ENCODE assay signal across 9 cellular contexts in the genomic region with DNA sequence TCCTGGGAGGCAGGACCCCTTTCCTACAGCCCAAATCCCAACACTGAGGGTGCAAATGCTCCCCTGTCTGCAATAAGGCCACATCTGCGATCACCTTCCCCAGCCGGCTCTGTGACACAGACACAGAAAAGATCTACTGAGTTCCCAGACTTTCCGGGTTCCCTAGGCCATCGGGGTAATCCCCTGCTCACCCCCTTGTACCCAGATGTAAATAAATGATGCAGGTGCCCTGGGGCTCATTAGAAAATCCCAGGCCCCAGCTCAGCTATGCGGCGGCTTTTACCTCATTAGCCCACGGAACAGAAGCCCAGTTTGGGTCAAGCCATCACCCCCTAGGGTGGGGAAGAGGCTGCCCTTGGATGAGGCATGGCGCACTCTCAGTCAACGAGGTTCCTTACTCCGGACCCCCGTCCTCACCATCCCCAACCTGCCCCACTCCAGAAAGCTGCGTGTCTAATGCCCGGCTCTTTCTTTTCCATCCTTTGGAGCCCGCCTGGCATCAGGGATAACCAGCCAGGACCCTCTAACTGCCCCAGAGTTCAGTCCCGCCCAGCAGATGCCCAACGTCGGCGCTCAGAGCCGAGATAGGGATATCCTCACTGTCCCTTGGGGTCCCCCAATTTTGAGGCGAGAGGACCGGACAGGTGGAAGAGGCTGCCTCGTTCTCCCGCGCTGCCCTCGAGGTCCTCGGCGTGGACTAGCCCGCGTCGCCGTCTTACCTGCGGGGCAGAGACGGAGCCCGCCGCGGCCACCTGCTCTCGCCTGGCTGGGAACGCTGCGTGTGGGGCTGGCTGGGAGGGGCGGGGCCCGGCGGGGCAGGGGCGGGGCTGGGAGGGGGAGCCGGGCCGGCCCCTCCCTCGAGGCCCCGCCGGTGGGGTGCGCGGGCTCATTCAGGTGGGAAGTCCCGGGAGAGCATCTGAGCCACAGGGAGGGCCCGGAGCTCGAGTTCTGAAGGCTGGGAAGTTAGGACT. TPM values are rescaled to one million over a fixed set of nuclear protein-coding genes. Genes with fewer than 3 reads are reported as not detected.
DNase-seq lines count a peak whose midpoint lies in the region; ATAC-seq, FAIRE-seq and TF ChIP-seq lines count a peak whose summit lies in the region.
"Had no signal": no experiment of that assay in that cellular context is flagged by ENCODE, and none has a peak within 500 bp of the region (broad histone marks: within the 10 kb centered on the region; RNA-seq: fewer than 3 reads in every experiment).

A gene with protein sequence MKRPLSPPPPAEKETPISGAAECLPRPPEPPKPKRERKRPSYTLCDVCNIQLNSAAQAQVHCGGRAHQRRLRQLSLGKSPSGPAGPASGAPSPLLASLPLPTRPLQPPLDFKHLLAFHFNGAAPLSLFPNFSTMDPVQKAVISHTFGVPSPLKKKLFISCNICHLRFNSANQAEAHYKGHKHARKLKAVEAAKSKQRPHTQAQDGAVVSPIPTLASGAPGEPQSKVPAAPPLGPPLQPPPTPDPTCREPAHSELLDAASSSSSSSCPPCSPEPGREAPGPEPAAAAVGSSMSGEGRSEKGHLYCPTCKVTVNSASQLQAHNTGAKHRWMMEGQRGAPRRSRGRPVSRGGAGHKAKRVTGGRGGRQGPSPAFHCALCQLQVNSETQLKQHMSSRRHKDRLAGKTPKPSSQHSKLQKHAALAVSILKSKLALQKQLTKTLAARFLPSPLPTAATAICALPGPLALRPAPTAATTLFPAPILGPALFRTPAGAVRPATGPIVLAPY (minus strand): TSS at position 783 of the 971 bp plus-strand sequence. CDS start 35,417 bp downstream, outside the sequence.

- no peak for TF ChIP-seq POLR2A in endothelial cell of umbilical vein (IDR thresholded peaks at IDR 0.05; ENCODE audit: low read depth, low read length)

- H3K9ac ChIP-seq in endothelial cell of umbilical vein (replicated peaks; ENCODE audit: extremely low read depth, insufficient read depth, low read length): no peak within 1 kb of the TSS

- peak within 1 kb of the TSS; percentile 31 for H3K27ac Mint-ChIP-seq in activated CD4-positive, alpha-beta T cell treated with anti-CD3 and anti-CD28 coated beads for 36 hours

- H3K9me1 ChIP-seq in endothelial cell of umbilical vein (replicated peaks; ENCODE audit: control insufficient read depth, extremely low read depth, insufficient read depth, low read length): no peaks in the 10 kb centered on the region

- H3K36me3 Mint-ChIP-seq in activated CD4-positive, alpha-beta T cell treated with anti-CD3 and anti-CD28 coated beads for 36 hours (ENCODE audit: low read depth): no peaks in the 10 kb centered on the region

- H3K27me3 Mint-ChIP-seq in activated CD4-positive, alpha-beta T cell treated with anti-CD3 and anti-CD28 coated beads for 36 hours: peaks cover 16% of the 10 kb centered on the region

- no peak for TF ChIP-seq CTCF in endothelial cell of umbilical vein (IDR thresholded peaks at IDR 0.05; ENCODE audit: extremely low read depth in 1 of 2, insufficient read depth in 1 of 2, low read depth in 1 of 2, low read length in 2 of 2)

- no peaks in the 10 kb centered on the region for H4K20me1 ChIP-seq in endothelial cell of umbilical vein (replicated peaks; ENCODE audit: control insufficient read depth, extremely low read depth, insufficient read depth, low read length)

- intact Hi-C loops in activated CD4-positive, alpha-beta T cell treated with anti-CD3 and anti-CD28 coated beads for 36 hours (cut with DNase I, micrococcal nuclease): loop anchor here in 1 of 2 experiments (1.0 kb wide), 1 partner anchor 9 kb away; no protein-coding TSS in a partner anchor
- intact Hi-C loops in endothelial cell of umbilical vein (cut with micrococcal nuclease): no loop called here

- no peaks in the 10 kb centered on the region for H3K79me2 ChIP-seq in endothelial cell of umbilical vein (ENCODE audit: control insufficient read depth, insufficient read depth, low read length)

- peaks cover 14 to 20% of the 10 kb centered on the region in 2 experiments for H3K27me3 ChIP-seq in endothelial cell of umbilical vein (ENCODE audit: control insufficient read depth in 2 of 2, insufficient read depth in 2 of 2, low read length in 2 of 2)

- no peaks in the 10 kb centered on the region for H3K9me3 ChIP-seq in endothelial cell of umbilical vein (replicated peaks; ENCODE audit: control insufficient read depth, insufficient read depth, low read length)

- H2AFZ ChIP-seq in endothelial cell of umbilical vein (ENCODE audit: low read depth, low read length): peak within 1 kb of the TSS; percentile 61

- no peak within 1 kb of the TSS for H3K4me3 ChIP-seq in endothelial cell of umbilical vein (replicated peaks in 1 of 3; ENCODE audit: insufficient read depth in 1 of 3, low read depth in 1 of 3, low read length in 3 of 3)

- ATAC-seq in activated CD4-positive, alpha-beta T cell treated with anti-CD3 and anti-CD28 coated beads for 36 hours: peak; percentile 72
- ATAC-seq in GM19463 (IDR thresholded peaks at IDR 0.05; ENCODE audit: unreplicated experiment): no peak

- DNase-seq in DMS 273 (lab: John Stamatoyannopoulos, UW; ENCODE audit: unreplicated experiment): peak; percentile 40
- no peak for DNase-seq in DMS 273 treated with DMSO at 0.1 percent for 48 hours (lab: John Stamatoyannopoulos, UW)
- DNase-seq in activated CD4-positive, alpha-beta T cell treated with anti-CD3 and anti-CD28 coated beads for 36 hours: peak; percentile 66
- DNase-seq in endothelial cell of umbilical vein (ENCODE audit: low read depth, low spot score): no peak
- DNase-seq in stimulated activated CD8-positive, alpha-beta memory T cell treated with anti-CD3 and anti-CD28 coated beads, Interleukin-12 subunit alpha, Interleukin-12 subunit beta, amount 100 ng/mL, for 4 hours (ENCODE audit: low read depth): peak; percentile 22
- DNase-seq in NCI-H128 (lab: John Stamatoyannopoulos, UW; ENCODE audit: unreplicated experiment): no peak
- DNase-seq in midbrain (lab: John Stamatoyannopoulos, UW): no peak

- CTCF ChIA-PET in activated CD4-positive, alpha-beta T cell treated with anti-CD3 and anti-CD28 coated beads for 36 hours (lab: Charles Lee): interaction anchor here (0.7 to 2.3 kb wide), 9 partner anchors 9 to 135 kb away, joined by 3 to 8 read pairs (median 4); a partner anchor contains a TSS
- CTCF ChIA-PET in endothelial cell of umbilical vein (lab: Charles Lee): interaction anchor here (1.0 to 2.3 kb wide), 6 partner anchors 30 to 135 kb away, joined by 3 to 8 read pairs (median 6); a partner anchor contains a TSS

- no TSS peak for BruUV-seq in endothelial cell of umbilical vein (replicated peaks; lab: Mats Ljungman, UMichigan)

- no peaks in the 10 kb centered on the region for H3K36me3 ChIP-seq in endothelial cell of umbilical vein (ENCODE audit: control insufficient read depth in 2 of 2, extremely low read depth in 1 of 2, insufficient read depth in 2 of 2, low read length in 2 of 2)

- no peaks in the 10 kb centered on the region for H3K9me3 Mint-ChIP-seq in activated CD4-positive, alpha-beta T cell treated with anti-CD3 and anti-CD28 coated beads for 36 hours (ENCODE audit: low read depth)

- no peak for FAIRE-seq in endothelial cell of umbilical vein (lab: Jason Lieb, UNC)

- dilution Hi-C loops in endothelial cell of umbilical vein (cut with MboI; ENCODE audit: extremely low pct_ligation_motif_present, low sequenced_read_pairs): no loop called here

- POLR2A ChIA-PET in activated CD4-positive, alpha-beta T cell treated with anti-CD3 and anti-CD28 coated beads for 36 hours (lab: Charles Lee): no interaction called here
- POLR2A ChIA-PET in endothelial cell of umbilical vein (lab: Charles Lee): no interaction called here

- H3K4me3 Mint-ChIP-seq in activated CD4-positive, alpha-beta T cell treated with anti-CD3 and anti-CD28 coated beads for 36 hours: no peak within 1 kb of the TSS

- no peak within 1 kb of the TSS for H3K27ac ChIP-seq in endothelial cell of umbilical vein (ENCODE audit: insufficient read depth, low read depth, low read length)
- H3K27ac ChIP-seq: 22Rv1 had no signal

- H3K4me1 Mint-ChIP-seq in activated CD4-positive, alpha-beta T cell treated with anti-CD3 and anti-CD28 coated beads for 36 hours: peaks cover 8% of the 10 kb centered on the region

- no peak within 1 kb of the TSS for H3K4me2 ChIP-seq in endothelial cell of umbilical vein (ENCODE audit: insufficient read depth, low read length)

- H3K4me1 ChIP-seq in endothelial cell of umbilical vein (ENCODE audit: control insufficient read depth, extremely low read depth, insufficient read depth, low read length): peaks cover 5% of the 10 kb centered on the region

TF ChIP-seq in endothelial cell of umbilical vein, 7 proteins besides CTCF, POLR2A, EP300 and RAD21:
- peak; percentile 48 for TF ChIP-seq EZH2 (IDR thresholded peaks at IDR 0.05; ENCODE audit: borderline replicate concordance, low read depth, low read length, severe bottlenecking)
- no peak for TF ChIP-seq FOS (IDR thresholded peaks at IDR 0.05; ENCODE audit: borderline replicate concordance, insufficient read depth, low read length)
- no peak for TF ChIP-seq POLR2AphosphoS5 (IDR thresholded peaks at IDR 0.05; ENCODE audit: insufficient read depth, low read depth, low read length)

RNA-seq across cellular contexts. Expression of the gene that starts here (rescaled TPM):
- under 1 TPM; 0.23 to 0.30 TPM for total RNA-seq in activated CD4-positive, alpha-beta T cell treated with anti-CD3 and anti-CD28 coated beads for 36 hours
- total RNA-seq in endothelial cell of umbilical vein: not detected in 2 replicates
- 0.07 TPM in 1 of 2 replicates, not detected in the other for polyA plus RNA-seq in endothelial cell of umbilical vein
- 0.04 and 0.05 TPM in 2 replicates for polyA plus RNA-seq in endothelial cell of umbilical vein (2011; cell fraction: cytosol; rRNA removed)
- polyA plus RNA-seq in endothelial cell of umbilical vein (2011; cell fraction: nucleus; rRNA removed): 0.05 TPM in 1 of 2 replicates, not detected in the other
- polyA plus RNA-seq in endothelial cell of umbilical vein (2012): not detected in 2 replicates
- 0.13 TPM in 1 of 2 replicates, not detected in the other for polyA minus RNA-seq in endothelial cell of umbilical vein
- not detected for polyA minus RNA-seq in endothelial cell of umbilical vein (2011; cell fraction: cytosol; rRNA and poly(A)+ RNA removed)
- not detected in 2 replicates for polyA minus RNA-seq in endothelial cell of umbilical vein (2011; cell fraction: nucleus; rRNA and poly(A)+ RNA removed)

Comparison
In these comparisons a context has a peak if more than half of its experiments do, and no peak if none do; other contexts are left out.
1. DNase-seq: peak in DMS 273 (single experiment) and stimulated activated CD8-positive, alpha-beta memory T cell treated with anti-CD3 and anti-CD28 coated beads, Interleukin-12 subunit alpha, Interleukin-12 subunit beta, amount 100 ng/mL, for 4 hours (single experiment); none in DMS 273 treated with DMSO at 0.1 percent for 48 hours (single experiment), endothelial cell of umbilical vein (single experiment), NCI-H128 (single experiment) and midbrain (single experiment).
2. Peak in DNase-seq and ATAC-seq in activated CD4-positive, alpha-beta T cell treated with anti-CD3 and anti-CD28 coated beads for 36 hours; RNA of the gene not detected or under 1 TPM.